Comparison of ENCODE assay signal across 1 cellular context in the genomic region with DNA sequence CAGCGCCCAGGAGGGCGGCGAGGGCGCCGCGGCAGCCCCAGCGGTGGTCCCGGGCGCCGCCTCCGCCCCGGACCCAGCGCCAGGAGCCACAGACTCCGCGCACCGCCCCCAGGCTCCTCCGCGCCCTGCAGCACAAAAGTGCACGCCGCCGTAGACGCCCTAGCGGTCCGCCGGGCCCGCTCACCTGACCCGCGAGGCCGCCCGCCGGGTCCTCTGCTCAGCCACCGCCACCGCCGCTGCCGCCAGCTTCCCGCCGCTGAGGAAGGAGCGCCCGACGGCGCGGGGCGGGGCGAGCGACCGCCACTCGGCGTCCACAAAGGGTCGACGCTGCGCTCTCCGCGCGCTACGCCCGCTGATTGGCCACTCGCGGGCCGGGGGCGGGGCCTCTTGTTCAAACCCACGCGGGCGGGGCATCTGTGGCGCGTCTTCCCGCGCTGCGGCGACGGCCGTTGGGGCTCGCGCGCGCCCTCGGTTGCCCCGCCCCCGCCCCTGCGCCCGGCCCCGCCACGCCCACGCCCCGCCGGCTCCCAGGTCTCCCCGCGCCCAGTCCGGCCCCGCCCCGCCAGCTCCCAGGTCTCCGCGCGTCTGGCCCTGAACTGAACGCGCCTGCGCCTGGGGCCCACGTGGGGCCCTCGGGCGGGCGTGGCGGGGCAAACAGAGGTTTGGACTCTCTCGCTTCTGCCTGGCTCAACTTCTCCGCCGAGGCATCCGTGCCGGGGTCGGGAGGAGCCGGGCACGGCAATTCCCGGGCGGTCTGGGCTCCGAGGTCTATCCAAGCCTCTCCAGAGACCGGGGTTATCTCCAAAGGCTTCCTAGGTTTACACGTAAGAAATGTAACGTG.
A peak's percentile ranks its signal among the peaks of the same experiment; 100 is the strongest.
TF ChIP-seq lines count a peak whose summit lies in the region.

A gene (minus strand): TSS at position 269 of the 841 bp plus-strand sequence. CDS start 9,154 bp downstream, outside the sequence.

TF ChIP-seq in K562, 482 proteins besides CTCF, POLR2A, EP300 and RAD21 (continued from another document and continues in another):
- TF ChIP-seq, protein P1, sequence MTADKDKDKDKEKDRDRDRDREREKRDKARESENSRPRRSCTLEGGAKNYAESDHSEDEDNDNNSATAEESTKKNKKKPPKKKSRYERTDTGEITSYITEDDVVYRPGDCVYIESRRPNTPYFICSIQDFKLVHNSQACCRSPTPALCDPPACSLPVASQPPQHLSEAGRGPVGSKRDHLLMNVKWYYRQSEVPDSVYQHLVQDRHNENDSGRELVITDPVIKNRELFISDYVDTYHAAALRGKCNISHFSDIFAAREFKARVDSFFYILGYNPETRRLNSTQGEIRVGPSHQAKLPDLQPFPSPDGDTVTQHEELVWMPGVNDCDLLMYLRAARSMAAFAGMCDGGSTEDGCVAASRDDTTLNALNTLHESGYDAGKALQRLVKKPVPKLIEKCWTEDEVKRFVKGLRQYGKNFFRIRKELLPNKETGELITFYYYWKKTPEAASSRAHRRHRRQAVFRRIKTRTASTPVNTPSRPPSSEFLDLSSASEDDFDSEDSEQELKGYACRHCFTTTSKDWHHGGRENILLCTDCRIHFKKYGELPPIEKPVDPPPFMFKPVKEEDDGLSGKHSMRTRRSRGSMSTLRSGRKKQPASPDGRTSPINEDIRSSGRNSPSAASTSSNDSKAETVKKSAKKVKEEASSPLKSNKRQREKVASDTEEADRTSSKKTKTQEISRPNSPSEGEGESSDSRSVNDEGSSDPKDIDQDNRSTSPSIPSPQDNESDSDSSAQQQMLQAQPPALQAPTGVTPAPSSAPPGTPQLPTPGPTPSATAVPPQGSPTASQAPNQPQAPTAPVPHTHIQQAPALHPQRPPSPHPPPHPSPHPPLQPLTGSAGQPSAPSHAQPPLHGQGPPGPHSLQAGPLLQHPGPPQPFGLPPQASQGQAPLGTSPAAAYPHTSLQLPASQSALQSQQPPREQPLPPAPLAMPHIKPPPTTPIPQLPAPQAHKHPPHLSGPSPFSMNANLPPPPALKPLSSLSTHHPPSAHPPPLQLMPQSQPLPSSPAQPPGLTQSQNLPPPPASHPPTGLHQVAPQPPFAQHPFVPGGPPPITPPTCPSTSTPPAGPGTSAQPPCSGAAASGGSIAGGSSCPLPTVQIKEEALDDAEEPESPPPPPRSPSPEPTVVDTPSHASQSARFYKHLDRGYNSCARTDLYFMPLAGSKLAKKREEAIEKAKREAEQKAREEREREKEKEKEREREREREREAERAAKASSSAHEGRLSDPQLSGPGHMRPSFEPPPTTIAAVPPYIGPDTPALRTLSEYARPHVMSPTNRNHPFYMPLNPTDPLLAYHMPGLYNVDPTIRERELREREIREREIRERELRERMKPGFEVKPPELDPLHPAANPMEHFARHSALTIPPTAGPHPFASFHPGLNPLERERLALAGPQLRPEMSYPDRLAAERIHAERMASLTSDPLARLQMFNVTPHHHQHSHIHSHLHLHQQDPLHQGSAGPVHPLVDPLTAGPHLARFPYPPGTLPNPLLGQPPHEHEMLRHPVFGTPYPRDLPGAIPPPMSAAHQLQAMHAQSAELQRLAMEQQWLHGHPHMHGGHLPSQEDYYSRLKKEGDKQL (CRISPR knock-in tag; IDR thresholded peaks at IDR 0.05; ENCODE audit: borderline replicate concordance) = no peak
- TF ChIP-seq, protein P2, sequence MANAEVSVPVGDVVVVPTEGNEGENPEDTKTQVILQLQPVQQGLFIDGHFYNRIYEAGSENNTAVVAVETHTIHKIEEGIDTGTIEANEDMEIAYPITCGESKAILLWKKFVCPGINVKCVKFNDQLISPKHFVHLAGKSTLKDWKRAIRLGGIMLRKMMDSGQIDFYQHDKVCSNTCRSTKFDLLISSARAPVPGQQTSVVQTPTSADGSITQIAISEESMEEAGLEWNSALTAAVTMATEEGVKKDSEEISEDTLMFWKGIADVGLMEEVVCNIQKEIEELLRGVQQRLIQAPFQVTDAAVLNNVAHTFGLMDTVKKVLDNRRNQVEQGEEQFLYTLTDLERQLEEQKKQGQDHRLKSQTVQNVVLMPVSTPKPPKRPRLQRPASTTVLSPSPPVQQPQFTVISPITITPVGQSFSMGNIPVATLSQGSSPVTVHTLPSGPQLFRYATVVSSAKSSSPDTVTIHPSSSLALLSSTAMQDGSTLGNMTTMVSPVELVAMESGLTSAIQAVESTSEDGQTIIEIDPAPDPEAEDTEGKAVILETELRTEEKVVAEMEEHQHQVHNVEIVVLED (CRISPR knock-in tag; IDR thresholded peaks at IDR 0.05) = peak; percentile 81
- TF ChIP-seq ZBTB8A (IDR thresholded peaks at IDR 0.05; ENCODE audit: partially characterized antibody) (no peak), NR2C2 (CRISPR knock-in tag; IDR thresholded peaks at IDR 0.05) (no peak), NR2C2 (tag; IDR thresholded peaks at IDR 0.05) (peak; percentile 35; the same call in 1 of the 2 replicates), MTF1 (CRISPR knock-in tag; IDR thresholded peaks at IDR 0.05; ENCODE audit: borderline replicate concordance) (no peak), RBM15 (IDR thresholded peaks at IDR 0.05; ENCODE audit: insufficient read depth, low read length) (no peak), MCM7 (IDR thresholded peaks at IDR 0.05) (no peak), ARNT (IDR thresholded peaks at IDR 0.05) (no peak), CEBPG (CRISPR knock-in tag; IDR thresholded peaks at IDR 0.05) (no peak), CEBPG (tag; conservative IDR thresholded peaks at IDR 0.05 in 1 of 2, IDR thresholded peaks at IDR 0.05 in 1 of 2) (no peak), HMGN3 (IDR thresholded peaks at IDR 0.05; ENCODE audit: borderline replicate concordance, extremely low read depth, insufficient read length, low read depth, low read length) (peak; percentile 30), TEAD4 (IDR thresholded peaks at IDR 0.05; ENCODE audit: low read length) (no peak), TEAD4 (CRISPR knock-in tag; IDR thresholded peaks at IDR 0.05; ENCODE audit: borderline replicate concordance) (no peak), E2F3 (CRISPR knock-in tag; IDR thresholded peaks at IDR 0.05) (peak; percentile 81), MAZ (CRISPR knock-in tag; conservative IDR thresholded peaks at IDR 0.05 in 1 of 2, IDR thresholded peaks at IDR 0.05 in 1 of 2) (peak in 1 of 2 experiments; percentile 64), MTA2 (IDR thresholded peaks at IDR 0.05; ENCODE audit: low read depth) (no peak), ZNF583 (CRISPR knock-in tag; IDR thresholded peaks at IDR 0.05) (no peak), NFYB (IDR thresholded peaks at IDR 0.05; ENCODE audit: extremely low read depth, insufficient read length) (peak; percentile 72), TBP (optimal IDR thresholded peaks at IDR 0.05; ENCODE audit: low read depth, low read length) (peak; percentile 62), PCBP1 (IDR thresholded peaks at IDR 0.05; ENCODE audit: low read depth, low read length, poor library complexity, severe bottlenecking) (peak; percentile 19), CREB1 (IDR thresholded peaks at IDR 0.05) (peak; percentile 38; the same call in 1 of the 2 replicates), CREB1 (CRISPR knock-in tag; IDR thresholded peaks at IDR 0.05) (peak; percentile 31; the same call in 1 of the 2 replicates), ASH1L (IDR thresholded peaks at IDR 0.05; ENCODE audit: borderline replicate concordance, low read depth, partially characterized antibody) (no peak), HDAC3 (IDR thresholded peaks at IDR 0.05; ENCODE audit: borderline replicate concordance, partially characterized antibody) (no peak), LEF1 (IDR thresholded peaks at IDR 0.05) (no peak; the same call in 1 of the 2 replicates), ZNF586 (CRISPR knock-in tag; conservative IDR thresholded peaks at IDR 0.05) (no peak), SMAD4 (CRISPR knock-in tag; conservative IDR thresholded peaks at IDR 0.05) (peak; percentile 55; the same call in 1 of the 2 replicates), NR3C1 (CRISPR knock-in tag; IDR thresholded peaks at IDR 0.05) (no peak)
- TF ChIP-seq, protein P3, sequence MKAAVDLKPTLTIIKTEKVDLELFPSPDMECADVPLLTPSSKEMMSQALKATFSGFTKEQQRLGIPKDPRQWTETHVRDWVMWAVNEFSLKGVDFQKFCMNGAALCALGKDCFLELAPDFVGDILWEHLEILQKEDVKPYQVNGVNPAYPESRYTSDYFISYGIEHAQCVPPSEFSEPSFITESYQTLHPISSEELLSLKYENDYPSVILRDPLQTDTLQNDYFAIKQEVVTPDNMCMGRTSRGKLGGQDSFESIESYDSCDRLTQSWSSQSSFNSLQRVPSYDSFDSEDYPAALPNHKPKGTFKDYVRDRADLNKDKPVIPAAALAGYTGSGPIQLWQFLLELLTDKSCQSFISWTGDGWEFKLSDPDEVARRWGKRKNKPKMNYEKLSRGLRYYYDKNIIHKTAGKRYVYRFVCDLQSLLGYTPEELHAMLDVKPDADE (conservative IDR thresholded peaks at IDR 0.05; ENCODE audit: control insufficient read depth, low read depth, low read length) = peak; percentile 65; the same call in 1 of the 2 replicates
- TF ChIP-seq, protein P4, sequence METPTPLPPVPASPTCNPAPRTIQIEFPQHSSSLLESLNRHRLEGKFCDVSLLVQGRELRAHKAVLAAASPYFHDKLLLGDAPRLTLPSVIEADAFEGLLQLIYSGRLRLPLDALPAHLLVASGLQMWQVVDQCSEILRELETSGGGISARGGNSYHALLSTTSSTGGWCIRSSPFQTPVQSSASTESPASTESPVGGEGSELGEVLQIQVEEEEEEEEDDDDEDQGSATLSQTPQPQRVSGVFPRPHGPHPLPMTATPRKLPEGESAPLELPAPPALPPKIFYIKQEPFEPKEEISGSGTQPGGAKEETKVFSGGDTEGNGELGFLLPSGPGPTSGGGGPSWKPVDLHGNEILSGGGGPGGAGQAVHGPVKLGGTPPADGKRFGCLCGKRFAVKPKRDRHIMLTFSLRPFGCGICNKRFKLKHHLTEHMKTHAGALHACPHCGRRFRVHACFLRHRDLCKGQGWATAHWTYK (CRISPR knock-in tag; IDR thresholded peaks at IDR 0.05) = no peak
- TF ChIP-seq, protein P5, sequence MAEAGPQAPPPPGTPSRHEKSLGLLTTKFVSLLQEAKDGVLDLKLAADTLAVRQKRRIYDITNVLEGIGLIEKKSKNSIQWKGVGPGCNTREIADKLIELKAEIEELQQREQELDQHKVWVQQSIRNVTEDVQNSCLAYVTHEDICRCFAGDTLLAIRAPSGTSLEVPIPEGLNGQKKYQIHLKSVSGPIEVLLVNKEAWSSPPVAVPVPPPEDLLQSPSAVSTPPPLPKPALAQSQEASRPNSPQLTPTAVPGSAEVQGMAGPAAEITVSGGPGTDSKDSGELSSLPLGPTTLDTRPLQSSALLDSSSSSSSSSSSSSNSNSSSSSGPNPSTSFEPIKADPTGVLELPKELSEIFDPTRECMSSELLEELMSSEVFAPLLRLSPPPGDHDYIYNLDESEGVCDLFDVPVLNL (CRISPR knock-in tag; IDR thresholded peaks at IDR 0.05; ENCODE audit: low read depth) = peak; percentile 85
- TF ChIP-seq, protein P6, sequence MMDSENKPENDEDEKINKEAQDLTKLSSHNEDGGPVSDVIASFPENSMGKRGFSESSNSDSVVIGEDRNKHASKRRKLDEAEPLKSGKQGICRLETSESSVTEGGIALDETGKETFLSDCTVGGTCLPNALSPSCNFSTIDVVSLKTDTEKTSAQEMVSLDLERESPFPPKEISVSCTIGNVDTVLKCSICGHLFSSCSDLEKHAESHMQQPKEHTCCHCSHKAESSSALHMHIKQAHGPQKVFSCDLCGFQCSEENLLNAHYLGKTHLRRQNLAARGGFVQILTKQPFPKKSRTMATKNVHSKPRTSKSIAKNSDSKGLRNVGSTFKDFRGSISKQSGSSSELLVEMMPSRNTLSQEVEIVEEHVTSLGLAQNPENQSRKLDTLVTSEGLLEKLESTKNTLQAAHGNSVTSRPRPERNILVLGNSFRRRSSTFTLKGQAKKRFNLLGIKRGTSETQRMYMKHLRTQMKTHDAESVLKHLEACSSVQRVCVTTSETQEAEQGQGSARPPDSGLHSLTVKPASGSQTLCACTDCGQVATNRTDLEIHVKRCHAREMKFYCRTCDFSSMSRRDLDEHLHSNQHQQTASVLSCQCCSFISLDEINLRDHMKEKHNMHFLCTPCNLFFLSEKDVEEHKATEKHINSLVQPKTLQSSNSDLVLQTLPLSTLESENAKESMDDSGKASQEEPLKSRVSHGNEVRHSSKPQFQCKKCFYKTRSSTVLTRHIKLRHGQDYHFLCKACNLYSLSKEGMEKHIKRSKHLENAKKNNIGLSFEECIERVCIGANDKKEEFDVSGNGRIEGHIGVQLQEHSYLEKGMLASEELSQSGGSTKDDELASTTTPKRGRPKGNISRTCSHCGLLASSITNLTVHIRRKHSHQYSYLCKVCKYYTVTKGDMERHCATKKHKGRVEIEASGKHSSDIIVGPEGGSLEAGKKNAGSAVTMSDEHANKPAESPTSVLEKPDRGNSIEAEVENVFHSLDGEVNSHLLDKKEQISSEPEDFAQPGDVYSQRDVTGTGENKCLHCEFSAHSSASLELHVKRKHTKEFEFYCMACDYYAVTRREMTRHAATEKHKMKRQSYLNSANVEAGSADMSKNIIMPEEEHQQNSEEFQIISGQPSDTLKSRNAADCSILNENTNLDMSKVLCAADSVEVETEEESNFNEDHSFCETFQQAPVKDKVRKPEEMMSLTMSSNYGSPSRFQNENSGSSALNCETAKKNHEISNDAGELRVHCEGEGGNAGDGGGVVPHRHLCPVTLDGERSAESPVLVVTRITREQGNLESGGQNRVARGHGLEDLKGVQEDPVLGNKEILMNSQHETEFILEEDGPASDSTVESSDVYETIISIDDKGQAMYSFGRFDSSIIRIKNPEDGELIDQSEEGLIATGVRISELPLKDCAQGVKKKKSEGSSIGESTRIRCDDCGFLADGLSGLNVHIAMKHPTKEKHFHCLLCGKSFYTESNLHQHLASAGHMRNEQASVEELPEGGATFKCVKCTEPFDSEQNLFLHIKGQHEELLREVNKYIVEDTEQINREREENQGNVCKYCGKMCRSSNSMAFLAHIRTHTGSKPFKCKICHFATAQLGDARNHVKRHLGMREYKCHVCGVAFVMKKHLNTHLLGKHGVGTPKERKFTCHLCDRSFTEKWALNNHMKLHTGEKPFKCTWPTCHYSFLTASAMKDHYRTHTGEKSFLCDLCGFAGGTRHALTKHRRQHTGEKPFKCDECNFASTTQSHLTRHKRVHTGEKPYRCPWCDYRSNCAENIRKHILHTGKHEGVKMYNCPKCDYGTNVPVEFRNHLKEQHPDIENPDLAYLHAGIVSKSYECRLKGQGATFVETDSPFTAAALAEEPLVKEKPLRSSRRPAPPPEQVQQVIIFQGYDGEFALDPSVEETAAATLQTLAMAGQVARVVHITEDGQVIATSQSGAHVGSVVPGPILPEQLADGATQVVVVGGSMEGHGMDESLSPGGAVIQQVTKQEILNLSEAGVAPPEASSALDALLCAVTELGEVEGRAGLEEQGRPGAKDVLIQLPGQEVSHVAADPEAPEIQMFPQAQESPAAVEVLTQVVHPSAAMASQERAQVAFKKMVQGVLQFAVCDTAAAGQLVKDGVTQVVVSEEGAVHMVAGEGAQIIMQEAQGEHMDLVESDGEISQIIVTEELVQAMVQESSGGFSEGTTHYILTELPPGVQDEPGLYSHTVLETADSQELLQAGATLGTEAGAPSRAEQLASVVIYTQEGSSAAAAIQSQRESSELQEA (IDR thresholded peaks at IDR 0.05; ENCODE audit: low read depth) = no peak
- TF ChIP-seq, protein P7, sequence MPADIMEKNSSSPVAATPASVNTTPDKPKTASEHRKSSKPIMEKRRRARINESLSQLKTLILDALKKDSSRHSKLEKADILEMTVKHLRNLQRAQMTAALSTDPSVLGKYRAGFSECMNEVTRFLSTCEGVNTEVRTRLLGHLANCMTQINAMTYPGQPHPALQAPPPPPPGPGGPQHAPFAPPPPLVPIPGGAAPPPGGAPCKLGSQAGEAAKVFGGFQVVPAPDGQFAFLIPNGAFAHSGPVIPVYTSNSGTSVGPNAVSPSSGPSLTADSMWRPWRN (IDR thresholded peaks at IDR 0.05; ENCODE audit: low read depth) = no peak
